ENCODE assay signal across 23 cellular contexts in the genomic region with DNA sequence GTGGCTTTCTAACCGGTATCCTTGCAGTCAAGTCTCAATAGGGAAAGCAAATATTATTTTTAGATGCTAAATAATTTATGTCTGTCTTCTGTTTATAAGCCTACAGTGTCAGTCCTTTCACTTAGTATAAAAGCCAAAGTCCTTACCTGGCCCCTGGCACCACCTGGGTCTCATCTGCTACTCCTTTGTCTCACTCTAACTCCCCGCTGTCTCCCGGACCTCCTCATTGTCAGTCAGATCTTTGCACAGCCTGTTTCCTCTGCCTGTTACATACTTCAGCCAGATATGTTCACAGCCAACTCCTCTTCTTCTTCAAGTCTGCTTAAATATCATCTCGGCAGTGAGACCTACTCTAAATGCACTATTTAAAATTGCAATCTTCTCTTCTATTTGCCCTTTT.
A peak's percentile ranks its signal among the peaks of the same experiment; 100 is the strongest.
DNase-seq lines count a peak whose midpoint lies in the region; ATAC-seq lines count a peak whose summit lies in the region.
"Had no signal": no experiment of that assay in that cellular context is flagged by ENCODE, and none has a peak within 500 bp of the region (broad histone marks: within the 10 kb centered on the region; RNA-seq: fewer than 3 reads in every experiment).

No MANE protein-coding gene starts in this region.

- peak overlapping the region; percentile 78 for H3K27ac Mint-ChIP-seq in stimulated activated naive CD8-positive, alpha-beta T cell treated with anti-CD3 and anti-CD28 coated beads, Interleukin-15, Interleukin-2, amounts not matched to agents 100 ng/mL and 50 ng/mL, for 24 hours
- H3K27ac Mint-ChIP-seq in effector memory CD8-positive, alpha-beta T cell, result peak overlapping the region; percentile 2 to 79
- H3K27ac Mint-ChIP-seq: mesothelial cell of epicardium; naive B cell; stimulated activated naive B cell treated with anti-CD40 and anti-IgM and Interleukin-4, amounts not matched to agents 10 μg/mL and 1 μg/mL and 100 μg/mL, for 72 hours had no signal

- H3K36me3 Mint-ChIP-seq in stimulated activated naive CD8-positive, alpha-beta T cell treated with anti-CD3 and anti-CD28 coated beads, Interleukin-15, Interleukin-2, amounts not matched to agents 100 ng/mL and 50 ng/mL, for 24 hours (ENCODE audit: low read depth), result peaks cover 33% of the 10 kb centered on the region
- H3K36me3 Mint-ChIP-seq in effector memory CD8-positive, alpha-beta T cell (ENCODE audit: insufficient read depth), result peaks cover 23% of the 10 kb centered on the region
- H3K36me3 Mint-ChIP-seq: CD14-positive monocyte; mesothelial cell of epicardium; naive B cell; stimulated activated naive B cell treated with anti-CD40 and anti-IgM and Interleukin-4, amounts not matched to agents 10 μg/mL and 1 μg/mL and 100 μg/mL, for 72 hours had no signal

- peaks cover 90% of the 10 kb centered on the region for H3K4me1 Mint-ChIP-seq in stimulated activated naive CD8-positive, alpha-beta T cell treated with anti-CD3 and anti-CD28 coated beads, Interleukin-15, Interleukin-2, amounts not matched to agents 100 ng/mL and 50 ng/mL, for 24 hours (ENCODE audit: low read depth)
- H3K4me1 Mint-ChIP-seq in effector memory CD8-positive, alpha-beta T cell (ENCODE audit: low read depth in 2 of 2), result peaks cover 32 to 71% of the 10 kb centered on the region in 2 donors
- H3K4me1 Mint-ChIP-seq: CD14-positive monocyte; mesothelial cell of epicardium; naive B cell; stimulated activated naive B cell treated with anti-CD40 and anti-IgM and Interleukin-4, amounts not matched to agents 10 μg/mL and 1 μg/mL and 100 μg/mL, for 72 hours had no signal

- no peak for ATAC-seq in stimulated activated naive CD8-positive, alpha-beta T cell treated with anti-CD3 and anti-CD28 coated beads, Interleukin-15, Interleukin-2, amounts not matched to agents 100 U/mL and 50 U/mL, for 24 hours
- no peak for ATAC-seq in effector memory CD8-positive, alpha-beta T cell (replicated peaks)
- ATAC-seq in GM18498 (IDR thresholded peaks at IDR 0.05; ENCODE audit: unreplicated experiment), result no peak
- ATAC-seq in HG02678 (IDR thresholded peaks at IDR 0.05; ENCODE audit: unreplicated experiment), result no peak
- ATAC-seq: body of pancreas; psoas muscle; stimulated activated naive B cell treated with anti-CD40 and anti-IgM and Interleukin-4, amounts not matched to agents 10 μg/mL and 1 μg/mL and 100 μg/mL, for 72 hours had no signal

- H3K4me3 Mint-ChIP-seq in stimulated activated naive CD8-positive, alpha-beta T cell treated with anti-CD3 and anti-CD28 coated beads, Interleukin-15, Interleukin-2, amounts not matched to agents 100 ng/mL and 50 ng/mL, for 24 hours, result peak overlapping the region; percentile 0
- peak overlapping the region in 1 of 2 donors; percentile 46 for H3K4me3 Mint-ChIP-seq in effector memory CD8-positive, alpha-beta T cell
- H3K4me3 Mint-ChIP-seq: activated T-helper 1 cell treated with anti-CD3 and anti-CD28 coated beads, Interleukin-12 subunit alpha, Interleukin-12 subunit beta, Interleukin-2, Interleukin-4 antibody, amounts not matched to agents 30 ng/mL and 10 ng/mL and 1 ng/mL, durations not matched to agents 14 hours and 24 hours and 36 hours; CD14-positive monocyte; mesothelial cell of epicardium; naive B cell; stimulated activated naive B cell treated with anti-CD40 and anti-IgM and Interleukin-4, amounts not matched to agents 10 μg/mL and 1 μg/mL and 100 μg/mL, for 72 hours had no signal

- DNase-seq in DMS153 treated with DMSO at 0.1 percent for 48 hours (lab: John Stamatoyannopoulos, UW; ENCODE audit: unreplicated experiment), result peak; percentile 2
- DNase-seq in DMS153 (lab: John Stamatoyannopoulos, UW), result no peak
- DNase-seq in stimulated activated naive CD8-positive, alpha-beta T cell treated with anti-CD3 and anti-CD28 coated beads, Interleukin-15, Interleukin-2, amounts not matched to agents 100 U/mL and 50 U/mL, for 24 hours, result no peak
- no peak for DNase-seq in effector memory CD8-positive, alpha-beta T cell
- DNase-seq in SW480 (ENCODE audit: low spot score), result no peak
- DNase-seq: activated CD4-positive, CD25-positive, alpha-beta regulatory T cell; body of pancreas; hypothalamus; islet precursor cell; naive B cell; NCI-H187; NCI-H526; nucleus accumbens; psoas muscle; SJCRH30; stimulated activated naive B cell treated with anti-CD40 and anti-IgM and Interleukin-4, amounts not matched to agents 10 μg/mL and 1 μg/mL and 100 μg/mL, for 72 hours; testis had no signal

- H3K9me3 Mint-ChIP-seq in stimulated activated naive CD8-positive, alpha-beta T cell treated with anti-CD3 and anti-CD28 coated beads, Interleukin-15, Interleukin-2, amounts not matched to agents 100 ng/mL and 50 ng/mL, for 24 hours, result no peaks in the 10 kb centered on the region
- H3K9me3 Mint-ChIP-seq in effector memory CD8-positive, alpha-beta T cell, result no peaks in the 10 kb centered on the region
- H3K9me3 Mint-ChIP-seq: activated T-helper 1 cell treated with anti-CD3 and anti-CD28 coated beads, Interleukin-12 subunit alpha, Interleukin-12 subunit beta, Interleukin-2, Interleukin-4 antibody, amounts not matched to agents 30 ng/mL and 10 ng/mL and 1 ng/mL, durations not matched to agents 14 hours and 24 hours and 36 hours; mesothelial cell of epicardium; naive B cell; stimulated activated naive B cell treated with anti-CD40 and anti-IgM and Interleukin-4, amounts not matched to agents 10 μg/mL and 1 μg/mL and 100 μg/mL, for 72 hours had no signal

- no peaks in the 10 kb centered on the region for H3K27me3 Mint-ChIP-seq in stimulated activated naive CD8-positive, alpha-beta T cell treated with anti-CD3 and anti-CD28 coated beads, Interleukin-15, Interleukin-2, amounts not matched to agents 100 ng/mL and 50 ng/mL, for 24 hours
- no peaks in the 10 kb centered on the region for H3K27me3 Mint-ChIP-seq in effector memory CD8-positive, alpha-beta T cell
- H3K27me3 Mint-ChIP-seq: stimulated activated naive B cell treated with anti-CD40 and anti-IgM and Interleukin-4, amounts not matched to agents 10 μg/mL and 1 μg/mL and 100 μg/mL, for 72 hours had no signal
